In genomic region chr17:78844301-78845005, GRCh38 we compare ENCODE assay signal across 17 cellular contexts. TPM values are rescaled to one million over a fixed set of nuclear protein-coding genes. Genes with fewer than 3 reads are reported as not detected.
DNase-seq lines count a peak whose midpoint lies in the region; ATAC-seq and TF ChIP-seq lines count a peak whose summit lies in the region.
"Had no signal": no experiment of that assay in that cellular context is flagged by ENCODE, and none has a peak within 500 bp of the region (broad histone marks: within the 10 kb centered on the region; RNA-seq: fewer than 3 reads in every experiment).

No MANE protein-coding gene starts in this region.

- DNase-seq in CD1c-positive myeloid dendritic cell (ENCODE audit: extremely low spot score) = peak; percentile 30
- DNase-seq in HFFc6 = peak; percentile 17
- DNase-seq in dermis blood vessel endothelial cell = peak; percentile 70
- peak; percentile 30 for DNase-seq in mesenchymal stem cell
- no peak for DNase-seq in endothelial cell (ENCODE audit: low spot score)
- no peak for DNase-seq in middle frontal gyrus (ENCODE audit: extremely low spot score, low spot score)
- DNase-seq in HuH-7 (ENCODE audit: low spot score) = no peak
- no peak for DNase-seq in effector memory CD8-positive, alpha-beta T cell
- DNase-seq: central memory CD4-positive, alpha-beta T cell; glutamatergic neuron; left lung; NCI-H1694; ovary; stimulated activated naive CD4-positive, alpha-beta T cell had no signal

- H3K9me3 Mint-ChIP-seq in HFFc6 = no peaks in the 10 kb centered on the region
- H3K9me3 Mint-ChIP-seq in endothelial cell (ENCODE audit: unreplicated experiment) = no peaks in the 10 kb centered on the region
- no peaks in the 10 kb centered on the region for H3K9me3 Mint-ChIP-seq in effector memory CD8-positive, alpha-beta T cell
- H3K9me3 Mint-ChIP-seq: GM23338, WTC11 had no signal

- no peaks in the 10 kb centered on the region for H3K36me3 Mint-ChIP-seq in HFFc6 (ENCODE audit: low read depth)
- H3K36me3 Mint-ChIP-seq in endothelial cell (ENCODE audit: low read depth, unreplicated experiment) = peaks cover 6% of the 10 kb centered on the region
- H3K36me3 Mint-ChIP-seq in effector memory CD8-positive, alpha-beta T cell (ENCODE audit: insufficient read depth) = peaks cover 25% of the 10 kb centered on the region
- H3K36me3 Mint-ChIP-seq: WTC11 had no signal

- H2AFZ ChIP-seq in mesenchymal stem cell (ENCODE audit: low read depth, low read length) = no peak overlapping the region

- no peak overlapping the region for H2AK5ac ChIP-seq in mesenchymal stem cell (ENCODE audit: low read length, severe bottlenecking)

- H3K18ac ChIP-seq in mesenchymal stem cell (ENCODE audit: low read depth in 1 of 2, low read length in 2 of 2) = no peak overlapping the region

- no peak overlapping the region; the same call in 1 of the 2 replicates for H3K4me3 Mint-ChIP-seq in HFFc6
- no peak overlapping the region for H3K4me3 Mint-ChIP-seq in endothelial cell (ENCODE audit: unreplicated experiment)
- H3K4me3 Mint-ChIP-seq in effector memory CD8-positive, alpha-beta T cell = no peak overlapping the region
- H3K4me3 Mint-ChIP-seq: GM23338, WTC11 had no signal

- H3K4me1 Mint-ChIP-seq in HFFc6 (ENCODE audit: low read depth) (peaks cover 32% of the 10 kb centered on the region), endothelial cell (ENCODE audit: unreplicated experiment) (peaks cover 9% of the 10 kb centered on the region)
- peaks cover 12 to 19% of the 10 kb centered on the region in 2 donors for H3K4me1 Mint-ChIP-seq in effector memory CD8-positive, alpha-beta T cell (ENCODE audit: low read depth in 2 of 2)

- H3K36me3 ChIP-seq in mesenchymal stem cell (ENCODE audit: control insufficient read depth in 1 of 2, insufficient read depth in 2 of 2, low read depth in 1 of 2, low read length in 2 of 2) = no peaks in the 10 kb centered on the region
- H3K36me3 ChIP-seq: left lung, ovary had no signal

- H3K14ac ChIP-seq in mesenchymal stem cell (ENCODE audit: low read length in 2 of 2) = no peak overlapping the region

- WGBS in mesenchymal stem cell = 80% methylated on average over 9 of the region's 9 CpGs

- H3K4me1 ChIP-seq in mesenchymal stem cell (ENCODE audit: control insufficient read depth, insufficient read depth, low read depth, low read length) = peaks cover 5% of the 10 kb centered on the region

- TF ChIP-seq CTCF in HFFc6 (IDR thresholded peaks at IDR 0.05) (no peak), endothelial cell (IDR thresholded peaks at IDR 0.05; ENCODE audit: unreplicated experiment) (no peak)

- no peak overlapping the region for H2BK5ac ChIP-seq in mesenchymal stem cell (ENCODE audit: low read depth, low read length, poor library complexity, severe bottlenecking)

- no peak overlapping the region for H3K27ac ChIP-seq in mesenchymal stem cell (ENCODE audit: low read length, poor library complexity, severe bottlenecking)
- H3K27ac ChIP-seq: left lung, ovary had no signal

- H2BK12ac ChIP-seq in mesenchymal stem cell (ENCODE audit: low read length in 2 of 2) = no peak overlapping the region

- no peak overlapping the region for H3K4me3 ChIP-seq in mesenchymal stem cell (ENCODE audit: insufficient read depth in 1 of 2, low read depth in 1 of 2, low read length in 2 of 2)
- H3K4me3 ChIP-seq: GM23338, K562, left lung, ovary had no signal

- no peak overlapping the region for H4K8ac ChIP-seq in mesenchymal stem cell (ENCODE audit: low read length)

- no peak overlapping the region for H2BK120ac ChIP-seq in mesenchymal stem cell (ENCODE audit: low read depth, low read length)

- H3K23ac ChIP-seq in mesenchymal stem cell (ENCODE audit: low read length in 2 of 2) = no peak overlapping the region

- H3K27me3 Mint-ChIP-seq in HFFc6 (ENCODE audit: insufficient read depth) = peaks cover 2% of the 10 kb centered on the region
- H3K27me3 Mint-ChIP-seq in endothelial cell (ENCODE audit: unreplicated experiment) = peaks cover 5% of the 10 kb centered on the region
- H3K27me3 Mint-ChIP-seq in effector memory CD8-positive, alpha-beta T cell = no peaks in the 10 kb centered on the region

- H3K4me2 ChIP-seq in mesenchymal stem cell (ENCODE audit: low read length, poor library complexity, severe bottlenecking) = no peak overlapping the region
- H3K4me2 ChIP-seq: GM23338 had no signal

- ATAC-seq in effector memory CD8-positive, alpha-beta T cell (replicated peaks) = no peak
- ATAC-seq: GM23338, K562, left lung, WTC11 had no signal

- H3K4ac ChIP-seq in mesenchymal stem cell (ENCODE audit: low read depth in 1 of 2, low read length in 2 of 2) = no peak overlapping the region

- no peak overlapping the region for H4K91ac ChIP-seq in mesenchymal stem cell (ENCODE audit: low read length)

- H3K9me3 ChIP-seq in mesenchymal stem cell (ENCODE audit: control insufficient read depth, low read length) = no peaks in the 10 kb centered on the region
- H3K9me3 ChIP-seq: left lung, ovary had no signal

- H3K27me3 ChIP-seq in mesenchymal stem cell (ENCODE audit: control insufficient read depth in 1 of 2, insufficient read depth in 1 of 2, low read length in 2 of 2) = no peaks in the 10 kb centered on the region
- H3K27me3 ChIP-seq: left lung, ovary had no signal

- no peak overlapping the region for H2BK15ac ChIP-seq in mesenchymal stem cell (ENCODE audit: low read depth, poor library complexity, severe bottlenecking)

- H3K9ac ChIP-seq in mesenchymal stem cell (ENCODE audit: low read length) = no peak overlapping the region

- no peaks in the 10 kb centered on the region for H3K79me1 ChIP-seq in mesenchymal stem cell (replicated peaks; ENCODE audit: low read length, poor library complexity, severe bottlenecking)

- H3K27ac Mint-ChIP-seq in HFFc6 (peak overlapping the region; percentile 11; the same call in 1 of the 2 replicates), endothelial cell (ENCODE audit: unreplicated experiment) (no peak overlapping the region)
- H3K27ac Mint-ChIP-seq in effector memory CD8-positive, alpha-beta T cell = no peak overlapping the region
- H3K27ac Mint-ChIP-seq: GM23338, WTC11 had no signal

RNA-seq across cellular contexts. Expression of gene USP36, which starts 3.8 kb away (rescaled TPM):
- 10 to 100 TPM; 43.6 to 50.3 (median 46.2) TPM for total RNA-seq in HFFc6 (2021; fragmentation: NEBNext Ultra II Directional; extraction: Animal tissue kit (Norgen Biotek cat#: 25700))
- total RNA-seq in dermis blood vessel endothelial cell (22.8 and 24.7 TPM in 2 replicates), endothelial cell (ENCODE audit: unreplicated experiment) (56.7 TPM)
- 31.5 TPM for polyA plus RNA-seq in mesenchymal stem cell (2013, experiment 1 of 2)
- polyA plus RNA-seq in mesenchymal stem cell (2013, experiment 2 of 2) = 30.8 TPM

RNA-seq across cellular contexts. Expression of gene CEP295NL, which starts 58.5 kb away (rescaled TPM):
- total RNA-seq in HFFc6 (2021; fragmentation: NEBNext Ultra II Directional; extraction: Animal tissue kit (Norgen Biotek cat#: 25700)) = 1 to 10 TPM in 4 of 6 experiments, under 1 TPM in 2; 0.85 to 2.7 (median 1.6) TPM
- total RNA-seq in dermis blood vessel endothelial cell (1.5 and 5.1 TPM in 2 replicates), endothelial cell (ENCODE audit: unreplicated experiment) (1.4 TPM)
- 0.04 TPM for polyA plus RNA-seq in mesenchymal stem cell (2013, experiment 1 of 2)
- 0.05 TPM for polyA plus RNA-seq in mesenchymal stem cell (2013, experiment 2 of 2)
- total RNA-seq: K562 had no signal
- polyA plus RNA-seq: GM23338, K562 had no signal

Comparison
In these comparisons a context has a peak if more than half of its experiments do, and no peak if none do; other contexts are left out.
1. DNase-seq: peak in CD1c-positive myeloid dendritic cell (single experiment), HFFc6 (single experiment), dermis blood vessel endothelial cell (single experiment) and mesenchymal stem cell (single experiment); none in endothelial cell (single experiment), middle frontal gyrus (single experiment), HuH-7 (single experiment) and effector memory CD8-positive, alpha-beta T cell (0 of 3).